In genomic region chr2:97082105-97082682, GRCh38 we compare ENCODE assay signal across 8 cellular contexts. TPM values are rescaled to one million over a fixed set of nuclear protein-coding genes. Genes with fewer than 3 reads are reported as not detected.
DNase-seq lines count a peak whose midpoint lies in the region; ATAC-seq, FAIRE-seq and TF ChIP-seq lines count a peak whose summit lies in the region.
"Not testable (repeated sequence)": the region's sequence is repeated elsewhere in the genome, so short reads cannot be mapped to it uniquely, and the experiment has no call there.

No MANE protein-coding gene starts in this region.

- CTCF ChIA-PET in GM12878 (lab: Yijun Ruan, JAX): not testable (repeated sequence)

- POLR2A ChIA-PET in GM12878 (lab: Charles Lee): not testable (repeated sequence)

- not testable (repeated sequence) for H3K4me1 ChIP-seq in GM12878 (ENCODE audit: control insufficient read depth, insufficient read depth, low read length); mesendoderm (ENCODE audit: control insufficient read depth, low read depth, low read length); upper lobe of left lung

- not testable (repeated sequence) for H2BK5ac ChIP-seq in mesendoderm (ENCODE audit: low read length)

- not testable (repeated sequence) for H3K4ac ChIP-seq in mesendoderm (ENCODE audit: low read depth, low read length)

- not testable (repeated sequence) for H3K4me3 ChIP-seq in GM12878; mesendoderm (ENCODE audit: low read length); upper lobe of left lung

- intact Hi-C loops in GM12878 (cut with micrococcal nuclease; ENCODE audit: unreplicated experiment); left ventricle myocardium superior (cut with micrococcal nuclease): not testable (repeated sequence)

- H3K56ac ChIP-seq in mesendoderm (ENCODE audit: low read length): not testable (repeated sequence)

- not testable (repeated sequence) for H3K27me3 ChIP-seq in GM12878 (replicated peaks in 1 of 2; ENCODE audit: control insufficient read depth in 2 of 2, insufficient read depth in 2 of 2, low read length in 1 of 2); mesendoderm (ENCODE audit: insufficient read depth, low read length, poor library complexity); upper lobe of left lung

- RAD21 ChIA-PET in GM12878 (lab: Charles Lee; ENCODE audit: unreplicated experiment): not testable (repeated sequence)

- H3K9me3 ChIP-seq in GM12878 (replicated peaks; ENCODE audit: control insufficient read depth, insufficient read depth, low read length); upper lobe of left lung: not testable (repeated sequence)

- SMC1A ChIA-PET in GM12878 (lab: Charles Lee; ENCODE audit: uncharacterized antibody, unreplicated experiment): not testable (repeated sequence)

- H3K23ac ChIP-seq in mesendoderm (ENCODE audit: low read length): not testable (repeated sequence)

- not testable (repeated sequence) for H3K79me2 ChIP-seq in GM12878 (ENCODE audit: control insufficient read depth, insufficient read depth, low read length); mesendoderm (ENCODE audit: control insufficient read depth, insufficient read depth, low read length)

- H2AK5ac ChIP-seq in mesendoderm (ENCODE audit: low read length): not testable (repeated sequence)

- not testable (repeated sequence) for H3K36me3 ChIP-seq in GM12878 (ENCODE audit: control insufficient read depth in 2 of 2, insufficient read depth in 2 of 2, low read length in 1 of 2); mesendoderm (ENCODE audit: control insufficient read depth, insufficient read depth, low read length); upper lobe of left lung

- H3K27ac ChIP-seq in GM12878 (ENCODE audit: control insufficient read depth, insufficient read depth); mesendoderm (ENCODE audit: low read depth, low read length); upper lobe of left lung: not testable (repeated sequence)

- DNase-seq in DMS 273 (lab: John Stamatoyannopoulos, UW; ENCODE audit: unreplicated experiment): peak; percentile 73
- DNase-seq in HuH-7 (ENCODE audit: low spot score): peak; percentile 72
- peak; percentile 13 for DNase-seq in NCI-H82 (lab: John Stamatoyannopoulos, UW)
- not testable (repeated sequence) for DNase-seq in GM12878 (ENCODE audit: low read depth, low spot score); left ventricle myocardium superior; upper lobe of left lung
- DNase-seq in mesendoderm: peak; percentile 32

- not testable (repeated sequence) for H3K18ac ChIP-seq in mesendoderm (ENCODE audit: low read length)

- 41% methylated on average over 5 of the region's 11 CpGs for WGBS in GM12878 (ENCODE audit: insufficient coverage, insufficient replicate concordance, low lambda C conversion rate, missing lambda C conversion rate)
- WGBS in mesendoderm (ENCODE audit: extremely low coverage, insufficient coverage, low lambda C conversion rate): no CpG with 5 or more reads among the region's 11 CpGs
- 76% methylated on average over 5 of the region's 11 CpGs; no CpG with 5 or more reads in 1 of the 2 donors for WGBS in upper lobe of left lung, 2 donors

- peak; percentile 28; the same call in 2 of the 3 replicates for ATAC-seq in SK-N-SH treated with all-trans-retinoic acid at 6 μM for 48 hours
- not testable (repeated sequence) for ATAC-seq in GM12878
- peak; percentile 13 for ATAC-seq in left ventricle myocardium superior
- ATAC-seq in upper lobe of left lung (ENCODE audit: low FRiP score in 2 of 2): peak; percentile 25 to 52

- TF ChIP-seq CTCF in GM12878 (IDR thresholded peaks at IDR 0.05 in 2 of 3, conservative IDR thresholded peaks at IDR 0.05 in 1 of 3; ENCODE audit: control insufficient read depth in 2 of 3, extremely low read depth in 1 of 3, insufficient read depth in 1 of 3, low read depth in 3 of 3, low read length in 3 of 3); upper lobe of left lung (IDR thresholded peaks at IDR 0.05): not testable (repeated sequence)

- not testable (repeated sequence) for H3K9ac ChIP-seq in GM12878 (ENCODE audit: control insufficient read depth, insufficient read depth, low read length); mesendoderm (ENCODE audit: low read length)

- TF ChIP-seq RAD21 in GM12878 (IDR thresholded peaks at IDR 0.05; ENCODE audit: insufficient read depth, low read depth, low read length): peak; percentile 32

- FAIRE-seq in GM12878 (lab: Jason Lieb, UNC): not testable (repeated sequence)

- H2AFZ ChIP-seq in GM12878 (ENCODE audit: control insufficient read depth, low read depth, low read length): not testable (repeated sequence)

- H4K5ac ChIP-seq in mesendoderm (ENCODE audit: low read length): not testable (repeated sequence)

- not testable (repeated sequence) for TF ChIP-seq EP300 in GM12878 (IDR thresholded peaks at IDR 0.05; ENCODE audit: borderline replicate concordance in 1 of 2, control insufficient read depth in 1 of 2, low read depth in 2 of 2, low read length in 2 of 2); upper lobe of left lung (IDR thresholded peaks at IDR 0.05)

- in situ Hi-C loops in GM12878 (cut with MboI): not testable (repeated sequence)

- not testable (repeated sequence) for H2BK120ac ChIP-seq in mesendoderm (ENCODE audit: low read depth, low read length)

- not testable (repeated sequence) for BruUV-seq in GM12878 (replicated peaks; lab: Mats Ljungman, UMichigan)

- not testable (repeated sequence) for H4K20me1 ChIP-seq in GM12878 (ENCODE audit: control insufficient read depth, insufficient read depth)

- TF ChIP-seq POLR2A in GM12878 (IDR thresholded peaks at IDR 0.05; ENCODE audit: low read depth, low read length); upper lobe of left lung (IDR thresholded peaks at IDR 0.05): not testable (repeated sequence)

- H4K8ac ChIP-seq in mesendoderm (ENCODE audit: low read depth, low read length): not testable (repeated sequence)

- H3K79me1 ChIP-seq in mesendoderm (ENCODE audit: low read length): not testable (repeated sequence)

- H3K4me2 ChIP-seq in GM12878 (ENCODE audit: control insufficient read depth, insufficient read depth); mesendoderm (ENCODE audit: low read length): not testable (repeated sequence)

- not testable (repeated sequence) for H2BK15ac ChIP-seq in mesendoderm (replicated peaks; ENCODE audit: low read depth)

RNA-seq across cellular contexts. Expression of gene FAHD2B, which starts 12.5 kb away (rescaled TPM):
- 14.8 and 20.1 TPM in 2 replicates for total RNA-seq in GM12878 (2013; cell fraction: nucleolus; rRNA removed)
- total RNA-seq in GM12878 (2014; rRNA removed) (15.4 and 17.1 TPM in 2 replicates), GM12878 (2014; rRNA removed; fragmentation: Illumina TruSeq; extraction: Trizol) (16.7 and 17.2 TPM in 2 replicates), GM12878 (2021) (19.8 and 20.1 TPM in 2 replicates), left ventricle myocardium superior (34.2 TPM), upper lobe of left lung (10 to 100 TPM in 2 of 6 donors, 1 to 10 TPM in 4; 4.1 to 16.9 (median 8.9) TPM)
- 7.9 TPM for polyA plus RNA-seq in GM12878 (2011; ENCODE audit: low read depth)
- polyA plus RNA-seq in GM12878 (2011; rRNA removed) (7.9 and 13.8 TPM in 2 replicates), GM12878 (2014; fragmentation: Illumina TruSeq; extraction: Trizol) (17.0 and 17.3 TPM in 2 replicates), GM12878 (2014; fragmentation: Nextera tagmentation; extraction: Ambion mirVana) (1 to 10 TPM; 3.0 to 5.1 TPM), GM12878 (2014; rRNA removed) (15.1 and 16.9 TPM in 2 replicates), GM12878 (2016; fragmentation: Nextera tagmentation; extraction: Ambion mirVana) (10 to 100 TPM; 16.9 to 21.2 TPM)
- polyA plus RNA-seq in GM12878 (2011; cell fraction: cytosol; rRNA removed): 19.0 and 20.0 TPM in 2 replicates
- polyA plus RNA-seq in GM12878 (2011; cell fraction: nucleus; rRNA removed): 35.5 and 39.6 TPM in 2 replicates
- 11.1 and 16.1 TPM in 2 replicates for polyA plus RNA-seq in GM12878 (2012)
- polyA minus RNA-seq in GM12878 (2011; rRNA and poly(A)+ RNA removed): 13.5 and 16.4 TPM in 2 replicates
- polyA minus RNA-seq in GM12878 (2011; cell fraction: cytosol; rRNA and poly(A)+ RNA removed): 8.6 TPM in 2 replicates
- 11.7 and 19.0 TPM in 2 replicates for polyA minus RNA-seq in GM12878 (2011; cell fraction: nucleus; rRNA and poly(A)+ RNA removed)
- 19.5 TPM for polyA plus RNA-seq in mesendoderm (2013, experiment 1 of 2)
- 19.9 TPM for polyA plus RNA-seq in mesendoderm (2013, experiment 2 of 2)

RNA-seq across cellular contexts. Expression of gene ANKRD36, which starts 30.8 kb away (rescaled TPM):
- 422 and 448 TPM in 2 replicates for total RNA-seq in GM12878 (2013; cell fraction: nucleolus; rRNA removed)
- total RNA-seq in GM12878 (2014; rRNA removed) (18.2 and 22.4 TPM in 2 replicates), GM12878 (2014; rRNA removed; fragmentation: Illumina TruSeq; extraction: Trizol) (19.5 and 21.5 TPM in 2 replicates), GM12878 (2021) (15.3 and 18.4 TPM in 2 replicates), left ventricle myocardium superior (5.5 TPM), upper lobe of left lung (10 to 100 TPM; 13.9 to 87.0 (median 33.9) TPM)
- polyA plus RNA-seq in GM12878 (2011; ENCODE audit: low read depth): 5.1 TPM
- polyA plus RNA-seq in GM12878 (2011; rRNA removed) (12.7 and 27.4 TPM in 2 replicates), GM12878 (2014; fragmentation: Illumina TruSeq; extraction: Trizol) (9.5 and 10.9 TPM in 2 replicates), GM12878 (2014; fragmentation: Nextera tagmentation; extraction: Ambion mirVana) (1 to 10 TPM; 8.6 to 9.2 TPM), GM12878 (2014; rRNA removed) (5.5 and 8.1 TPM in 2 replicates), GM12878 (2016; fragmentation: Nextera tagmentation; extraction: Ambion mirVana) (10 to 100 TPM; 13.2 to 15.3 TPM)
- 3.9 and 4.1 TPM in 2 replicates for polyA plus RNA-seq in GM12878 (2011; cell fraction: cytosol; rRNA removed)
- polyA plus RNA-seq in GM12878 (2011; cell fraction: nucleus; rRNA removed): 59.4 and 62.4 TPM in 2 replicates
- 6.8 and 10.8 TPM in 2 replicates for polyA plus RNA-seq in GM12878 (2012)
- 78.5 and 86.3 TPM in 2 replicates for polyA minus RNA-seq in GM12878 (2011; rRNA and poly(A)+ RNA removed)
- polyA minus RNA-seq in GM12878 (2011; cell fraction: cytosol; rRNA and poly(A)+ RNA removed): 3.7 and 5.3 TPM in 2 replicates
- polyA minus RNA-seq in GM12878 (2011; cell fraction: nucleus; rRNA and poly(A)+ RNA removed): 191 and 304 TPM in 2 replicates
- 2.1 TPM for polyA plus RNA-seq in mesendoderm (2013, experiment 1 of 2)
- 2.2 TPM for polyA plus RNA-seq in mesendoderm (2013, experiment 2 of 2)
